Comparison of ENCODE assay signal across 40 cellular contexts in the genomic region with DNA sequence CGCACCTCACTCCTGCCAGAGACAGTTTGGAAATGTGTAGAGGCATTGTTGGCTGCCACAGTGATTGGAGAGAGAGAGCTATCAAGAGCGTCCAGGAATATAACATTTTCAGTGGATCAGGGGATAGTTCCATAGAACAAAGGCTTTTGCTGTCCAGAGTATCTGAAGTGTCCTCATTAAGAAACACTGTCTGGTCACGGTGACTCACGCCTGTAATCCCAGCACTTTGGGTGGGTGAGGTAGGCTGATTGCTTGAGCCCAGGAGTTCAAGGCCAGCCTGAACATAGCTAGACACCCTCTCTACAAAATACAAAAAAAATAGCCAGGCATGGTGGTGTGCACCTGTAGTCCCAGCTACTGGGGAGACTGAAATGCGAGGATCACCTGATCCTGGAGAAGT.
"Had no signal": no experiment of that assay in that cellular context is flagged by ENCODE, and none has a peak within 500 bp of the region (broad histone marks: within the 10 kb centered on the region; RNA-seq: fewer than 3 reads in every experiment).

No MANE protein-coding gene starts in this region.

- H3K4me1 Mint-ChIP-seq: activated naive CD4-positive, alpha-beta T cell treated with anti-CD3 and anti-CD28 coated beads, Interleukin-2, amount 10 ng/mL, durations not matched to agents 7 days and 5 days; activated naive CD4-positive, alpha-beta T cell treated with anti-CD3 and anti-CD28 coated beads, Interleukin-2, amount 50 U/mL, for 24 hours; activated naive CD8-positive, alpha-beta T cell treated with anti-CD3 and anti-CD28 coated beads for 36 hours; activated naive CD8-positive, alpha-beta T cell treated with anti-CD3 and anti-CD28 coated beads, Interleukin-2, amount 10 ng/mL, durations not matched to agents 7 days and 5 days; activated naive CD8-positive, alpha-beta T cell treated with anti-CD3 and anti-CD28 coated beads, Interleukin-2, amount 50 U/mL, for 24 hours; activated T-helper 17 cell treated with anti-CD3 and anti-CD28 coated beads, Interleukin-2, amount 50 U/mL, for 72 hours; brain; central memory CD8-positive, alpha-beta T cell had no signal

- H3K9me3 ChIP-seq: ascending aorta, body of pancreas had no signal

- H3K27ac Mint-ChIP-seq: activated naive CD4-positive, alpha-beta T cell treated with anti-CD3 and anti-CD28 coated beads for 36 hours; activated naive CD4-positive, alpha-beta T cell treated with anti-CD3 and anti-CD28 coated beads, Interleukin-2, amount 10 ng/mL, durations not matched to agents 7 days and 5 days; activated naive CD4-positive, alpha-beta T cell treated with anti-CD3 and anti-CD28 coated beads, Interleukin-2, amount 50 U/mL, for 24 hours; activated naive CD4-positive, alpha-beta T cell treated with anti-CD3 and anti-CD28 coated beads, Interleukin-2, amount 50 U/mL, for 72 hours; activated naive CD8-positive, alpha-beta T cell; activated naive CD8-positive, alpha-beta T cell treated with anti-CD3 and anti-CD28 coated beads for 36 hours; activated naive CD8-positive, alpha-beta T cell treated with anti-CD3 and anti-CD28 coated beads, Interleukin-2, amount 10 ng/mL, durations not matched to agents 7 days and 5 days; activated naive CD8-positive, alpha-beta T cell treated with anti-CD3 and anti-CD28 coated beads, Interleukin-2, amount 50 U/mL, for 24 hours; activated T-cell treated with anti-CD3 and anti-CD28 coated beads, Interleukin-2, amount 50 U/mL, for 24 hours; activated T-cell treated with anti-CD3 and anti-CD28 coated beads, Interleukin-2, amount 50 U/mL, for 72 hours; activated T-helper 1 cell treated with anti-CD3 and anti-CD28 coated beads, Interleukin-12 subunit alpha, Interleukin-12 subunit beta, Interleukin-2, Interleukin-4 antibody, amounts not matched to agents 30 ng/mL and 10 ng/mL and 1 ng/mL, durations not matched to agents 14 hours and 24 hours and 36 hours; activated T-helper 17 cell treated with anti-CD3 and anti-CD28 coated beads, Interleukin-2, amount 50 U/mL, for 72 hours; activated T-helper 2 cell treated with anti-CD3 and anti-CD28 coated beads, Interferon-gamma antibody, Interleukin-2, Interleukin-4, amounts not matched to agents 10 μg/mL and 5 μg/mL and 100 μg/mL, durations not matched to agents 14 hours and 24 hours and 36 hours; brain had no signal

- ATAC-seq: activated naive CD4-positive, alpha-beta T cell treated with anti-CD3 and anti-CD28 coated beads, Interleukin-2, amount 50 U/mL, for 72 hours; activated naive CD8-positive, alpha-beta T cell treated with anti-CD3 and anti-CD28 coated beads, Interleukin-2, amount 50 U/mL, for 24 hours; activated T-cell treated with anti-CD3 and anti-CD28 coated beads, Interleukin-2, amount 50 U/mL, for 4 hours; activated T-cell treated with anti-CD3 and anti-CD28 coated beads, Interleukin-2, amount 50 U/mL, for 72 hours; activated T-helper 17 cell treated with anti-CD3 and anti-CD28 coated beads, Interleukin-2, amount 50 U/mL, for 72 hours; body of pancreas had no signal

- H3K27me3 Mint-ChIP-seq: activated naive CD4-positive, alpha-beta T cell treated with anti-CD3 and anti-CD28 coated beads, Interleukin-2, amount 10 ng/mL, durations not matched to agents 7 days and 5 days; activated naive CD4-positive, alpha-beta T cell treated with anti-CD3 and anti-CD28 coated beads, Interleukin-2, amount 50 U/mL, for 24 hours; activated naive CD8-positive, alpha-beta T cell; activated naive CD8-positive, alpha-beta T cell treated with anti-CD3 and anti-CD28 coated beads for 36 hours; activated naive CD8-positive, alpha-beta T cell treated with anti-CD3 and anti-CD28 coated beads, Interleukin-2, amount 10 ng/mL, durations not matched to agents 7 days and 5 days; activated naive CD8-positive, alpha-beta T cell treated with anti-CD3 and anti-CD28 coated beads, Interleukin-2, amount 50 U/mL, for 24 hours; activated T-cell treated with anti-CD3 and anti-CD28 coated beads, Interleukin-2, amount 50 U/mL, for 24 hours; activated T-helper 17 cell treated with anti-CD3 and anti-CD28 coated beads, Interleukin-2, amount 50 U/mL, for 72 hours; brain; central memory CD8-positive, alpha-beta T cell had no signal

- H3K4me1 ChIP-seq: adrenal gland, ascending aorta, body of pancreas, breast epithelium had no signal

- FAIRE-seq: astrocyte, bronchial epithelial cell had no signal

- H3K27me3 ChIP-seq: adrenal gland, ascending aorta, body of pancreas, brain microvascular endothelial cell, breast epithelium, cardiac muscle cell had no signal

- H3K36me3 ChIP-seq: adrenal gland, brain microvascular endothelial cell, breast epithelium, cardiac muscle cell had no signal

- DNase-seq: activated effector memory CD4-positive, alpha-beta T cell treated with anti-CD3 and anti-CD28 coated beads, Interleukin-2, amount 50 U/mL, for 16 hours; activated effector memory CD4-positive, alpha-beta T cell treated with Interleukin-2 at 50 U/mL for 16 hours; activated gamma-delta T cell; activated gamma-delta T cell treated with Interleukin-2 at 50 U/mL for 16 hours; activated naive CD4-positive, alpha-beta T cell; activated naive CD4-positive, alpha-beta T cell treated with anti-CD3 and anti-CD28 coated beads for 36 hours; activated naive CD4-positive, alpha-beta T cell treated with anti-CD3 and anti-CD28 coated beads, Interleukin-2, amount 10 ng/mL, durations not matched to agents 7 days and 5 days; activated naive CD4-positive, alpha-beta T cell treated with anti-CD3 and anti-CD28 coated beads, Interleukin-2, amount 50 U/mL, for 16 hours; activated naive CD4-positive, alpha-beta T cell treated with Interleukin-2 at 50 U/mL for 16 hours; activated naive CD8-positive, alpha-beta T cell treated with anti-CD3 and anti-CD28 coated beads for 36 hours; activated naive CD8-positive, alpha-beta T cell treated with anti-CD3 and anti-CD28 coated beads, Interleukin-2, amount 10 ng/mL, durations not matched to agents 7 days and 5 days; activated naive CD8-positive, alpha-beta T cell treated with anti-CD3 and anti-CD28 coated beads, Interleukin-2, amount 50 U/mL, for 24 hours; activated T-cell treated with anti-CD3 and anti-CD28 coated beads, Interleukin-2, amount 50 U/mL, for 1 hour; activated T-cell treated with anti-CD3 and anti-CD28 coated beads, Interleukin-2, amount 50 U/mL, for 24 hours; activated T-cell treated with anti-CD3 and anti-CD28 coated beads, Interleukin-2, amount 50 U/mL, for 4 hours; activated T-cell treated with anti-CD3 and anti-CD28 coated beads, Interleukin-2, amount 50 U/mL, for 48 hours; activated T-cell treated with anti-CD3 and anti-CD28 coated beads, Interleukin-2, amount 50 U/mL, for 72 hours; adrenal gland; amniotic stem cell; amygdala; anterior cingulate cortex; aorta; body of pancreas; brain microvascular endothelial cell; caudate nucleus; central memory CD4-positive, alpha-beta T cell; cerebellar nuclear complex had no signal

- H3K27ac ChIP-seq: adrenal gland, ascending aorta, body of pancreas, brain microvascular endothelial cell, breast epithelium, cardiac muscle cell had no signal

- H3K4me3 Mint-ChIP-seq: activated naive CD4-positive, alpha-beta T cell treated with anti-CD3 and anti-CD28 coated beads for 36 hours; activated naive CD4-positive, alpha-beta T cell treated with anti-CD3 and anti-CD28 coated beads, Interleukin-2, amount 10 ng/mL, durations not matched to agents 7 days and 5 days; activated naive CD4-positive, alpha-beta T cell treated with anti-CD3 and anti-CD28 coated beads, Interleukin-2, amount 50 U/mL, for 24 hours; activated naive CD8-positive, alpha-beta T cell; activated naive CD8-positive, alpha-beta T cell treated with anti-CD3 and anti-CD28 coated beads for 36 hours; activated naive CD8-positive, alpha-beta T cell treated with anti-CD3 and anti-CD28 coated beads, Interleukin-2, amount 10 ng/mL, durations not matched to agents 7 days and 5 days; activated naive CD8-positive, alpha-beta T cell treated with anti-CD3 and anti-CD28 coated beads, Interleukin-2, amount 50 U/mL, for 24 hours; activated T-cell treated with anti-CD3 and anti-CD28 coated beads, Interleukin-2, amount 50 U/mL, for 24 hours; activated T-cell treated with anti-CD3 and anti-CD28 coated beads, Interleukin-2, amount 50 U/mL, for 4 hours; activated T-cell treated with anti-CD3 and anti-CD28 coated beads, Interleukin-2, amount 50 U/mL, for 72 hours; activated T-helper 1 cell treated with anti-CD3 and anti-CD28 coated beads, Interleukin-12 subunit alpha, Interleukin-12 subunit beta, Interleukin-2, Interleukin-4 antibody, amounts not matched to agents 30 ng/mL and 10 ng/mL and 1 ng/mL, durations not matched to agents 14 hours and 24 hours and 36 hours; activated T-helper 17 cell treated with anti-CD3 and anti-CD28 coated beads, Interleukin-2, amount 50 U/mL, for 72 hours; brain; central memory CD8-positive, alpha-beta T cell had no signal

- H3K4me3 ChIP-seq: adrenal gland, ascending aorta, body of pancreas, breast epithelium, cardiac muscle cell had no signal
